ENCODE assay signal across 1 cellular context in genomic region chr4:163331629-163332360, GRCh38.
TF ChIP-seq lines count a peak whose summit lies in the region.

No MANE protein-coding gene starts in this region.

TF ChIP-seq in HCT116, 20 proteins besides CTCF, POLR2A, EP300 and RAD21 (continued from another document):
- no peak for TF ChIP-seq REST (IDR thresholded peaks at IDR 0.05; ENCODE audit: low read depth)
